Comparison of ENCODE assay signal across 8 cellular contexts in the genomic region with DNA sequence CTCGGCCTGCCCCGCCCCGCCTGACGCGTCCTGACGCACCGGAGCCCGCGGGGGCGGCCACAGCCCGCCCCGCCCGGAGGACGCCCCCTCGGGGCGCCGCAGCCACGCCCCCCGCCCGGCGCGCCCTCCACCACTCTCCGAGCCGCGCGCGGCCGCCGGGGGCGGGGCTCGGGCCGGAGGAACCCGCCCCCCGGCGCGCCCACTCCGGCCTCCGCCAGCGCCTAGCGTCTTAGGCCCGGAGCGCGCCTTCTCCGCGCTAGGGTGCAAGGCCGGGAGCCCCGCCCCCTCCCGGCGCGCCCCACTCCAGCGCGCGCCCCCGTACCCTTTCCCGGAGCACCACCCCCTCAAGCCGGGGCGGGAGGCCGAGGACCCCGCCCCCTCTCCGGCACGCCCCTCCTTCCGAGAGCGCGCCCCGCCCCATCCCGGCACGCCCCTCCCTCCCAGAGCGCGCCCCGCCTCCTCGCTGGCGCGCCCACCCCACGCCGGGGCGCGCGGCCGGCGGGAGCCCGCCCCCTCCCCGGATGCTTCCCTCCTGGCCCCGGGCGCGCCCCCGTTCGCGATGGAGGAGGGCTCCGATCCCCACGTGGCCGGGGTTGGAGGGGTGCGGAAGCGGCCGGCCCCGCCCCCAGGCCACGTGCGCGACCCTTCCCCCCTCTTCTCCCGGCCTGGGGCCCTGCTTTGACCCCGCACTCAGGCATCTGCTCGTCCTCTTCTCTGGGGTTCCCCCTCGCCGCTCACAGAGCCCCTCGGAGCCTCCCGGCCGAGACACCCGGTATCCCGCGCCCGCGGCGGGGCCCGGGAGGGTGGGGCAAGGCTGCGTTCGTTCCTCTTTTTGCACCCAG. TPM values are rescaled to one million over a fixed set of nuclear protein-coding genes. Genes with fewer than 3 reads are reported as not detected.
A peak's percentile ranks its signal among the peaks of the same experiment; 100 is the strongest.
DNase-seq lines count a peak whose midpoint lies in the region; TF ChIP-seq lines count a peak whose summit lies in the region.

No MANE protein-coding gene starts in this region.

- no peak for TF ChIP-seq CTCF in DOHH2 (IDR thresholded peaks at IDR 0.05; ENCODE audit: low read depth, low read length, poor library complexity, severe bottlenecking)
- TF ChIP-seq CTCF in fibroblast of villous mesenchyme (IDR thresholded peaks at IDR 0.05; ENCODE audit: insufficient read depth, low read depth, low read length): no peak
- no peak for TF ChIP-seq CTCF in neural progenitor cell (IDR thresholded peaks at IDR 0.05)
- no peak for TF ChIP-seq CTCF in stomach (IDR thresholded peaks at IDR 0.05)

- H2AFZ ChIP-seq in GM23248: peak overlapping the region; percentile 84
- H2AFZ ChIP-seq in neural progenitor cell (replicated peaks): no peak overlapping the region

- no peak for TF ChIP-seq POLR2A in stomach (IDR thresholded peaks at IDR 0.05)

- H4K20me1 ChIP-seq in DOHH2 (ENCODE audit: control insufficient read depth, insufficient read depth, low read depth, low read length) (0 out of 2 replicates have a peak, but pooled peaks cover 3% of the 10 kb centered on the region), GM23248 (ENCODE audit: insufficient read depth) (no peaks in the 10 kb centered on the region), neural progenitor cell (ENCODE audit: low read depth) (peaks cover 37% of the 10 kb centered on the region)

- H3K4me3 ChIP-seq in DOHH2 (ENCODE audit: low read length): peak overlapping the region; percentile 72
- peak overlapping the region; percentile 90 for H3K4me3 ChIP-seq in GM23248
- H3K4me3 ChIP-seq in fibroblast of villous mesenchyme (ENCODE audit: low read depth, low read length): peak overlapping the region; percentile 81
- peak overlapping the region; percentile 69 for H3K4me3 ChIP-seq in neural progenitor cell
- H3K4me3 ChIP-seq in stomach: peak overlapping the region; percentile 66 to 89 (median 84)

- no peaks in the 10 kb centered on the region for H3K27me3 ChIP-seq in DOHH2 (ENCODE audit: control insufficient read depth, low read length)
- no peaks in the 10 kb centered on the region for H3K27me3 ChIP-seq in GM23248 (replicated peaks; ENCODE audit: insufficient read depth)
- H3K27me3 ChIP-seq in neural progenitor cell: peaks cover 37% of the 10 kb centered on the region
- peaks cover 0 to 9% (median 0%) of the 10 kb centered on the region in 3 donors for H3K27me3 ChIP-seq in stomach

- H3K27me3 Mint-ChIP-seq in neural progenitor cell (ENCODE audit: insufficient read depth, low read depth): peaks cover 12% of the 10 kb centered on the region

- H3K9ac ChIP-seq in GM23248: peak overlapping the region; percentile 96
- no peak overlapping the region for H3K9ac ChIP-seq in neural progenitor cell

- no peak for TF ChIP-seq EP300 in stomach (IDR thresholded peaks at IDR 0.05)

- in situ Hi-C loops in GM23248 (cut with MboI): no loop called here

- H3K9me2 ChIP-seq in DOHH2 (replicated peaks; ENCODE audit: control insufficient read depth, low read length) (no peaks in the 10 kb centered on the region), GM23248 (ENCODE audit: insufficient read depth) (no peaks in the 10 kb centered on the region)

- H3K79me2 ChIP-seq in DOHH2 (ENCODE audit: control insufficient read depth, low read length) (peaks cover 54% of the 10 kb centered on the region), GM23248 (ENCODE audit: insufficient read depth) (peaks cover 54% of the 10 kb centered on the region), neural progenitor cell (ENCODE audit: low read depth) (peaks cover 33% of the 10 kb centered on the region)

- peaks cover 44% of the 10 kb centered on the region for H3K4me1 ChIP-seq in DOHH2 (ENCODE audit: control insufficient read depth, low read length)
- peaks cover 9% of the 10 kb centered on the region; the same call in 1 of the 2 replicates for H3K4me1 ChIP-seq in GM23248 (ENCODE audit: insufficient read depth)
- H3K4me1 ChIP-seq in neural progenitor cell: peaks cover 31% of the 10 kb centered on the region
- H3K4me1 ChIP-seq in stomach: peaks cover 36 to 52% (median 48%) of the 10 kb centered on the region in 4 donors

- WGBS in GM23248 (ENCODE audit: low coverage in 1 of 2, low lambda C conversion rate in 2 of 2, missing lambda C conversion rate in 2 of 2), 2 experiments: 1% methylated on average over 22 to 62 of the region's 115 CpGs
- 0 to 2% (median 1%) methylated on average over 29 to 103 of the region's 115 CpGs for WGBS in stomach, 5 donors

- H3K27ac ChIP-seq in DOHH2 (ENCODE audit: low read depth, low read length) (peak overlapping the region; percentile 75), GM23248 (peak overlapping the region; percentile 92), neural progenitor cell (peak overlapping the region; percentile 8), stomach (peak overlapping the region; percentile 91 to 94 (median 93))

- DNase-seq in GM23248 (peak; percentile 97), Kasumi-1 (lab: John Stamatoyannopoulos, UW) (peak; percentile 91 to 95), SHP77 (lab: John Stamatoyannopoulos, UW) (peak; percentile 88 to 89), fibroblast of villous mesenchyme (ENCODE audit: low read depth) (peak; percentile 96), neural progenitor cell (ENCODE audit: low spot score) (peak; percentile 98), stomach (peak; percentile 91)
- peak; percentile 97 for DNase-seq in activated effector memory CD4-positive, alpha-beta T cell treated with anti-CD3 and anti-CD28 coated beads, Interleukin-2, amount 50 U/mL, for 16 hours

- H3K4me1 Mint-ChIP-seq in neural progenitor cell: peaks cover 21% of the 10 kb centered on the region

- no peaks in the 10 kb centered on the region for H3K9me3 Mint-ChIP-seq in neural progenitor cell

- no peak overlapping the region for H3K27ac Mint-ChIP-seq in neural progenitor cell

- peak overlapping the region; percentile 62 for H3K4me2 ChIP-seq in DOHH2 (ENCODE audit: low read length)
- H3K4me2 ChIP-seq in GM23248 (ENCODE audit: unreplicated experiment): peak overlapping the region; percentile 87
- peak overlapping the region; percentile 83 for H3K4me2 ChIP-seq in neural progenitor cell

- intact Hi-C loops in stomach (cut with DNase I; ENCODE audit: low total_unique reads): no loop called here

- H3K9me3 ChIP-seq in DOHH2 (ENCODE audit: control insufficient read depth, insufficient read depth, low read length) (no peaks in the 10 kb centered on the region), GM23248 (ENCODE audit: low read depth) (no peaks in the 10 kb centered on the region), neural progenitor cell (ENCODE audit: low read depth) (no peaks in the 10 kb centered on the region), stomach (no peaks in the 10 kb centered on the region)

- no peaks in the 10 kb centered on the region for H3K36me3 Mint-ChIP-seq in neural progenitor cell

- H3F3A ChIP-seq in DOHH2 (ENCODE audit: control insufficient read depth, insufficient read depth) (no peaks in the 10 kb centered on the region), GM23248 (ENCODE audit: insufficient read depth) (no peaks in the 10 kb centered on the region), neural progenitor cell (ENCODE audit: low read depth) (peaks cover 40% of the 10 kb centered on the region)

- H3K4me3 Mint-ChIP-seq in neural progenitor cell: peak overlapping the region; percentile 82

- H3K36me3 ChIP-seq in DOHH2 (ENCODE audit: control insufficient read depth, low read length) (peaks cover 8% of the 10 kb centered on the region; the same call in 1 of the 2 replicates), GM23248 (ENCODE audit: low read depth) (no peaks in the 10 kb centered on the region), neural progenitor cell (no peaks in the 10 kb centered on the region), stomach (no peaks in the 10 kb centered on the region)

RNA-seq across cellular contexts. Expression of a gene that starts 0.5 kb away (rescaled TPM):
- 8.9 and 11.0 TPM in 2 replicates for total RNA-seq in GM23248 (2014; rRNA removed; shearing (Covaris generic))
- polyA plus RNA-seq in GM23248 (2016; fragmentation: Nextera tagmentation; extraction: Ambion mirVana): 4.2 and 4.6 TPM in 2 replicates
- 10.4 and 16.8 TPM in 2 replicates for total RNA-seq in fibroblast of villous mesenchyme
- 1.0 and 4.8 TPM in 2 replicates for total RNA-seq in neural progenitor cell (ENCODE audit: low replicate concordance)
- 10 to 100 TPM in 2 of 5 donors, 1 to 10 TPM in 2, not detected in 1; 3.5 to 31.9 (median 15.8) TPM for total RNA-seq in stomach
- 1 to 10 TPM; 5.0 to 7.6 (median 6.6) TPM for polyA plus RNA-seq in stomach

RNA-seq across cellular contexts. Expression of a gene that starts 15.6 kb away (rescaled TPM):
- total RNA-seq in GM23248 (2014; rRNA removed; shearing (Covaris generic)): 4.2 and 5.2 TPM in 2 replicates
- polyA plus RNA-seq in GM23248 (2016; fragmentation: Nextera tagmentation; extraction: Ambion mirVana) (4.2 and 4.9 TPM in 2 replicates), stomach (10 to 100 TPM; 10.1 to 15.5 (median 15.2) TPM)
- total RNA-seq in fibroblast of villous mesenchyme (11.2 and 15.8 TPM in 2 replicates), neural progenitor cell (ENCODE audit: low replicate concordance) (12.8 and 38.7 TPM in 2 replicates), stomach (100 to 1,000 TPM in 1 of 5 donors, 10 to 100 TPM in 4; 10.1 to 164 (median 25.7) TPM)

RNA-seq across cellular contexts. Expression of a gene that starts 21.4 kb away (rescaled TPM):
- total RNA-seq in GM23248 (2014; rRNA removed; shearing (Covaris generic)): 147 and 157 TPM in 2 replicates
- polyA plus RNA-seq in GM23248 (2016; fragmentation: Nextera tagmentation; extraction: Ambion mirVana) (37.6 and 39.4 TPM in 2 replicates), stomach (10 to 100 TPM; 73.0 to 76.3 (median 75.5) TPM)
- total RNA-seq in fibroblast of villous mesenchyme (45.8 and 62.2 TPM in 2 replicates), neural progenitor cell (ENCODE audit: low replicate concordance) (20.2 and 87.0 TPM in 2 replicates), stomach (100 to 1,000 TPM in 1 of 5 donors, 10 to 100 TPM in 4; 25.7 to 177 (median 33.0) TPM)

RNA-seq across cellular contexts. Expression of a gene that starts 41.3 kb away (rescaled TPM):
- 0.22 and 3.2 TPM in 2 replicates for total RNA-seq in GM23248 (2014; rRNA removed; shearing (Covaris generic))
- polyA plus RNA-seq in GM23248 (2016; fragmentation: Nextera tagmentation; extraction: Ambion mirVana): 2.4 and 3.2 TPM in 2 replicates
- 3.9 and 4.5 TPM in 2 replicates for total RNA-seq in fibroblast of villous mesenchyme
- 2.4 and 6.5 TPM in 2 replicates for total RNA-seq in neural progenitor cell (ENCODE audit: low replicate concordance)
- total RNA-seq in stomach: 10 to 100 TPM in 3 of 5 donors, 1 to 10 TPM in 2; 4.2 to 75.9 (median 18.3) TPM
- polyA plus RNA-seq in stomach: 1 to 10 TPM; 5.5 to 6.7 (median 6.0) TPM

RNA-seq across cellular contexts. Expression of a gene that starts 41.3 kb away (rescaled TPM):
- total RNA-seq in GM23248 (2014; rRNA removed; shearing (Covaris generic)): 110 and 185 TPM in 2 replicates
- polyA plus RNA-seq in GM23248 (2016; fragmentation: Nextera tagmentation; extraction: Ambion mirVana): 73.9 and 81.9 TPM in 2 replicates
- total RNA-seq in fibroblast of villous mesenchyme: 40.6 and 49.2 TPM in 2 replicates
- total RNA-seq in neural progenitor cell (ENCODE audit: low replicate concordance): 11.5 and 67.6 TPM in 2 replicates
- 10 to 100 TPM; 10.7 to 77.6 (median 17.9) TPM for total RNA-seq in stomach
- polyA plus RNA-seq in stomach: 10 to 100 TPM in 2 of 3 donors, 1 to 10 TPM in 1; 7.8 to 23.9 (median 19.4) TPM

Comparison
In these comparisons a context has a peak if more than half of its experiments do, and no peak if none do; other contexts are left out.
1. Peak in every context shown above with its lines: DNase-seq, H3K4me3 ChIP-seq and H3K27ac ChIP-seq.
2. H3K27ac ChIP-seq: peak in every context shown above with its lines; median percentile 93 in stomach; 92 in GM23248; 75 in DOHH2; 8 in neural progenitor cell.